28 cellular contexts compared by ENCODE assay signal in the genomic region with DNA sequence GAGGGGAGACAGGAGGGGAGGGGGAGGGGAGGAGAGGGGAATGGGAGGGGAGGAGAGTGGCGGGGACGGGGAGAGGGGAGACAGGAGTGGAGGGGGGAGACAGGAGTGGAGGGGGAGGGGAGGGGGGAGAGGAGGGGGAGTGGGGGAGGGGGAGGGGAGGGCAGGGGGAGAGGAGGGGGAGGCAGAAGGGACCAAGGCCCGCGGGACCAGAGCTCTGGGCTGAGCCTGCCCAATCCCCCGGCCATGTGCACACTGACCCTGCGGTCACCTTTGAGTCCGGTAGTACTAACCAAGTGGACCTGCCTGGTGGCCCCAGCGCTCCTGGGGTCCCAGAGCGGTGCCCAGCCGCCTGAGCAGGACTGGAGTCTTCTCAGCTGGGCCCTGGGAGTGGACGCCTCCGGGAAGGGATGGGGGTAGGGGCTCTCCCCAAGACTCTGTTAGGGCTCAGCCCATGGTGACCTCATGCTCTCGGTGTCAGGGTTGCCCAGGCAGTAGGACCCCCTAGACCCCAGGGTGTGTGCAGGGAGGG. TPM values are rescaled to one million over a fixed set of nuclear protein-coding genes. Genes with fewer than 3 reads are reported as not detected.
"Had no signal": no experiment of that assay in that cellular context is flagged by ENCODE, and none has a peak within 500 bp of the region (broad histone marks: within the 10 kb centered on the region; RNA-seq: fewer than 3 reads in every experiment).

No MANE protein-coding gene starts in this region.

- ATAC-seq: esophagus mucosa, left cardiac atrium, left ventricle myocardium superior, right cardiac atrium had no signal

- H3K4me3 Mint-ChIP-seq: stimulated activated naive CD8-positive, alpha-beta T cell treated with anti-CD3 and anti-CD28 coated beads, Interleukin-15, Interleukin-2, amounts not matched to agents 100 ng/mL and 50 ng/mL, for 24 hours had no signal

- FAIRE-seq: astrocyte, keratinocyte had no signal

- H3K9me3 ChIP-seq: thyroid gland, upper lobe of left lung, vagina had no signal

- H3K27ac Mint-ChIP-seq: activated naive CD8-positive, alpha-beta T cell; activated T-cell treated with anti-CD3 and anti-CD28 coated beads, Interleukin-2, amount 50 U/mL, for 72 hours; naive B cell; nephron progenitor cell; stimulated activated naive CD8-positive, alpha-beta T cell treated with anti-CD3 and anti-CD28 coated beads, Interleukin-15, Interleukin-2, amounts not matched to agents 100 ng/mL and 50 ng/mL, for 24 hours had no signal

- H3K4me3 ChIP-seq: thyroid gland had no signal

- H3K27ac ChIP-seq: brain microvascular endothelial cell, coronary artery, thyroid gland, upper lobe of left lung, vagina had no signal

- H3K4me1 ChIP-seq: thyroid gland had no signal

- DNase-seq: activated CD4-positive, alpha-beta T cell treated with anti-CD3 and anti-CD28 coated beads for 4 hours; activated CD4-positive, alpha-beta T cell treated with anti-CD3 and anti-CD28 coated beads, Interleukin-2, amount 50 U/mL, for 4 hours; activated naive CD4-positive, alpha-beta T cell; activated T-cell treated with anti-CD3 and anti-CD28 coated beads for 4 hours; activated T-cell treated with anti-CD3 and anti-CD28 coated beads, Interleukin-2, amount 50 U/mL, for 72 hours; amniotic stem cell; brain microvascular endothelial cell; dorsolateral prefrontal cortex; foreskin fibroblast; hippocampal formation; left cardiac atrium; left ventricle myocardium superior; naive B cell; right cardiac atrium; stimulated activated CD4-positive, alpha-beta T cell treated with anti-CD3 and anti-CD28 coated beads, Interleukin-2, amount 100 ng/mL, for 48 hours; thyroid gland had no signal

- H3K36me3 ChIP-seq: brain microvascular endothelial cell, thyroid gland, upper lobe of left lung, vagina had no signal

- H3K9me3 Mint-ChIP-seq: activated T-cell treated with anti-CD3 and anti-CD28 coated beads, Interleukin-2, amount 50 U/mL, for 72 hours; nephron progenitor cell; stimulated activated naive CD8-positive, alpha-beta T cell treated with anti-CD3 and anti-CD28 coated beads, Interleukin-15, Interleukin-2, amounts not matched to agents 100 ng/mL and 50 ng/mL, for 24 hours had no signal

- H3K36me3 Mint-ChIP-seq: activated naive CD8-positive, alpha-beta T cell; naive B cell had no signal

RNA-seq across cellular contexts. Expression of gene KCNQ2, which starts 0.5 kb away (rescaled TPM):
- total RNA-seq: esophagus mucosa, lung microvascular endothelial cell, omental fat pad, pulmonary artery endothelial cell had no signal
- polyA plus RNA-seq: keratinocyte had no signal
